27 cellular contexts compared by ENCODE assay signal in genomic region chr9:133315997-133316396, GRCh38.
"Had no signal": no experiment of that assay in that cellular context is flagged by ENCODE, and none has a peak within 500 bp of the region (broad histone marks: within the 10 kb centered on the region; RNA-seq: fewer than 3 reads in every experiment).

No MANE protein-coding gene starts in this region.

- H3K27me3 ChIP-seq: stomach, suprapubic skin, testis, thyroid gland, tibial artery, tibial nerve, transverse colon, upper lobe of left lung, upper lobe of right lung, uterus, vagina had no signal

- H3K27ac ChIP-seq: stomach, suprapubic skin, testis, thoracic aorta, thyroid gland, tibial artery, tibial nerve, transverse colon, upper lobe of left lung, upper lobe of right lung, uterus, vagina had no signal

- H3K36me3 ChIP-seq: stomach, suprapubic skin, thoracic aorta, thyroid gland, tibial artery, tibial nerve, transverse colon, upper lobe of left lung, upper lobe of right lung, uterus, vagina had no signal

- H3K9me3 ChIP-seq: stomach, suprapubic skin, testis, thoracic aorta, thyroid gland, tibial artery, tibial nerve, transverse colon, upper lobe of left lung, upper lobe of right lung, uterus, vagina had no signal

- H3K4me3 ChIP-seq: stomach, suprapubic skin, testis, thoracic aorta, thyroid gland, tibial artery, tibial nerve, transverse colon, upper lobe of left lung, upper lobe of right lung, uterus, vagina had no signal

- ATAC-seq: stimulated activated effector memory CD8-positive, alpha-beta T cell treated with anti-CD3 and anti-CD28 coated beads, Interleukin-12 subunit alpha, Interleukin-12 subunit beta, amount 100 ng/mL, for 72 hours; stimulated activated memory B cell treated with anti-CD40 and anti-IgM and Interleukin-4, amounts not matched to agents 10 μg/mL and 1 μg/mL and 100 μg/mL, for 72 hours; stimulated activated naive B cell treated with anti-CD40 and anti-IgM and Interleukin-4, amounts not matched to agents 10 μg/mL and 1 μg/mL and 100 μg/mL, for 72 hours; stimulated activated naive CD8-positive, alpha-beta T cell treated with anti-CD3 and anti-CD28 coated beads, Interleukin-15, amount 100 ng/mL, for 72 hours; stimulated activated naive CD8-positive, alpha-beta T cell treated with anti-CD3 and anti-CD28 coated beads, Interleukin-15, Interleukin-2, amounts not matched to agents 100 U/mL and 50 U/mL, for 24 hours; upper lobe of right lung had no signal

- DNase-seq: stimulated activated CD4-positive, alpha-beta T cell treated with anti-CD3 and anti-CD28 coated beads, Interleukin-2, amount 100 ng/mL, for 48 hours; stimulated activated CD4-positive, alpha-beta T cell treated with anti-CD3 and anti-CD28 coated beads, Interleukin-4, amount 100 ng/mL, for 1 hour; stimulated activated CD4-positive, alpha-beta T cell treated with anti-CD3 and anti-CD28 coated beads, Interleukin-4, amount 100 ng/mL, for 24 hours; stimulated activated CD4-positive, alpha-beta T cell treated with anti-CD3 and anti-CD28 coated beads, Interleukin-4, amount 100 ng/mL, for 4 hours; stimulated activated CD8-positive, alpha-beta memory T cell treated with anti-CD3 and anti-CD28 coated beads, Interleukin-4, amount 100 ng/mL, for 48 hours; stimulated activated naive B cell treated with anti-CD40 and anti-IgM and Interleukin-4, amounts not matched to agents 10 μg/mL and 1 μg/mL and 100 μg/mL, for 72 hours; stimulated activated naive CD4-positive, alpha-beta T cell; stimulated activated naive CD4-positive, alpha-beta T cell treated with Interleukin-2 at 50 U/mL for 16 hours; stimulated activated naive CD8-positive, alpha-beta T cell treated with anti-CD3 and anti-CD28 coated beads, Interleukin-15, amount 100 ng/mL, for 72 hours; stimulated activated naive CD8-positive, alpha-beta T cell treated with anti-CD3 and anti-CD28 coated beads, Interleukin-15, Interleukin-2, amounts not matched to agents 100 U/mL and 50 U/mL, for 24 hours; stomach; substantia nigra; testis; thyroid gland; tibial artery; transverse colon; trophoblast cell; upper lobe of left lung; upper lobe of right lung; uterus had no signal

- FAIRE-seq: urothelium cell line had no signal

- H3K4me1 ChIP-seq: stomach, suprapubic skin, testis, thyroid gland, tibial artery, tibial nerve, transverse colon, upper lobe of left lung, upper lobe of right lung, uterus, vagina had no signal
